In genomic region chr16:20868890-20869289, GRCh38 we compare ENCODE assay signal across 1 cellular context.
A peak's percentile ranks its signal among the peaks of the same experiment; 100 is the strongest.
TF ChIP-seq lines count a peak whose summit lies in the region.

No MANE protein-coding gene starts in this region.

TF ChIP-seq in HepG2, 621 proteins besides CTCF, POLR2A, EP300 and RAD21 (continued from another document):
- TF ChIP-seq ZSCAN29 (CRISPR knock-in tag; conservative IDR thresholded peaks at IDR 0.05) (no peak), SMARCE1 (IDR thresholded peaks at IDR 0.05; ENCODE audit: borderline replicate concordance) (no peak), ZFP90 (CRISPR knock-in tag; IDR thresholded peaks at IDR 0.05; ENCODE audit: borderline replicate concordance) (no peak), PHF21A (CRISPR knock-in tag; IDR thresholded peaks at IDR 0.05) (no peak; the same call in 1 of the 2 replicates), ZNF790 (CRISPR knock-in tag; IDR thresholded peaks at IDR 0.05; ENCODE audit: borderline replicate concordance) (no peak), SIX4 (CRISPR knock-in tag; IDR thresholded peaks at IDR 0.05) (no peak), ZNF18 (CRISPR knock-in tag; IDR thresholded peaks at IDR 0.05; ENCODE audit: insufficient replicate concordance) (no peak), ZNF678 (CRISPR knock-in tag; IDR thresholded peaks at IDR 0.05) (no peak), ZBTB7B (CRISPR knock-in tag; IDR thresholded peaks at IDR 0.05) (0 out of 2 replicates have a peak, but pooled peaks have one; percentile 23), ZNF891 (CRISPR knock-in tag; IDR thresholded peaks at IDR 0.05) (no peak), SMAD1 (CRISPR knock-in tag; IDR thresholded peaks at IDR 0.05; ENCODE audit: borderline replicate concordance, low read depth) (no peak), ERF (CRISPR knock-in tag; IDR thresholded peaks at IDR 0.05) (peak; percentile 69; the same call in 1 of the 2 replicates), E2F1 (CRISPR knock-in tag; IDR thresholded peaks at IDR 0.05) (no peak), SKIL (CRISPR knock-in tag; IDR thresholded peaks at IDR 0.05; ENCODE audit: borderline replicate concordance) (no peak), ATF2 (CRISPR knock-in tag; IDR thresholded peaks at IDR 0.05) (no peak), ZNF629 (CRISPR knock-in tag; conservative IDR thresholded peaks at IDR 0.05) (no peak), ZNF569 (CRISPR knock-in tag; IDR thresholded peaks at IDR 0.05; ENCODE audit: borderline replicate concordance) (no peak), TSC22D2 (CRISPR knock-in tag; IDR thresholded peaks at IDR 0.05; ENCODE audit: borderline replicate concordance) (0 out of 2 replicates have a peak, but pooled peaks have one; percentile 7), ZSCAN12 (CRISPR knock-in tag; IDR thresholded peaks at IDR 0.05) (no peak), TIGD3 (CRISPR knock-in tag; IDR thresholded peaks at IDR 0.05; ENCODE audit: borderline replicate concordance) (no peak), RAD51 (IDR thresholded peaks at IDR 0.05; ENCODE audit: borderline replicate concordance) (no peak)
